In genomic region chr2:230266654-230267053, GRCh38 we compare ENCODE assay signal across 24 cellular contexts. TPM values are rescaled to one million over a fixed set of nuclear protein-coding genes. Genes with fewer than 3 reads are reported as not detected.
"Had no signal": no experiment of that assay in that cellular context is flagged by ENCODE, and none has a peak within 500 bp of the region (broad histone marks: within the 10 kb centered on the region; RNA-seq: fewer than 3 reads in every experiment).

No MANE protein-coding gene starts in this region.

- H3K4me1 Mint-ChIP-seq: mesothelial cell of epicardium had no signal

- H3K36me3 Mint-ChIP-seq: mesothelial cell of epicardium, type B pancreatic cell had no signal

- FAIRE-seq: colon, TTC549 had no signal

- ATAC-seq: activated CD8-positive, alpha-beta memory T cell treated with anti-CD3 and anti-CD28 coated beads, Interleukin-2, amount 10 ng/mL, durations not matched to agents 7 days and 5 days; body of pancreas; left colon; lower lobe of right lung had no signal

- DNase-seq: activated CD4-positive, alpha-beta memory T cell treated with anti-CD3 and anti-CD28 coated beads, Interleukin-2, amount 10 ng/mL, durations not matched to agents 7 days and 5 days; activated CD4-positive, alpha-beta T cell treated with anti-CD3 and anti-CD28 coated beads for 36 hours; activated CD8-positive, alpha-beta memory T cell treated with anti-CD3 and anti-CD28 coated beads, Interleukin-2, amount 10 ng/mL, durations not matched to agents 7 days and 5 days; activated effector memory CD4-positive, alpha-beta T cell treated with anti-CD3 and anti-CD28 coated beads, Interleukin-2, amount 50 U/mL, for 16 hours; activated T-cell treated with anti-CD3 and anti-CD28 coated beads, Interleukin-2, amount 50 U/mL, for 1 hour; body of pancreas; caudate nucleus; dorsolateral prefrontal cortex; foreskin melanocyte; glutamatergic neuron; hippocampal formation; islet precursor cell; left colon; lower lobe of right lung; SW 1271; T-helper 2 cell; testis had no signal

- H3K4me3 Mint-ChIP-seq: activated CD4-positive, alpha-beta memory T cell treated with anti-CD3 and anti-CD28 coated beads, Interleukin-2, amount 10 ng/mL, durations not matched to agents 7 days and 5 days; activated CD4-positive, alpha-beta T cell treated with anti-CD3 and anti-CD28 coated beads for 36 hours; activated CD8-positive, alpha-beta memory T cell treated with anti-CD3 and anti-CD28 coated beads, Interleukin-2, amount 10 ng/mL, durations not matched to agents 7 days and 5 days; activated naive CD8-positive, alpha-beta T cell; mesothelial cell of epicardium; neural crest cell; type B pancreatic cell had no signal

- H3K27me3 Mint-ChIP-seq: activated CD4-positive, alpha-beta memory T cell treated with anti-CD3 and anti-CD28 coated beads, Interleukin-2, amount 10 ng/mL, durations not matched to agents 7 days and 5 days; activated CD4-positive, alpha-beta T cell treated with anti-CD3 and anti-CD28 coated beads for 36 hours; activated CD8-positive, alpha-beta memory T cell treated with anti-CD3 and anti-CD28 coated beads, Interleukin-2, amount 10 ng/mL, durations not matched to agents 7 days and 5 days; activated naive CD8-positive, alpha-beta T cell; progenitor cell of endocrine pancreas; type B pancreatic cell had no signal

- H3K27ac Mint-ChIP-seq: activated CD4-positive, alpha-beta memory T cell treated with anti-CD3 and anti-CD28 coated beads, Interleukin-2, amount 10 ng/mL, durations not matched to agents 7 days and 5 days; activated naive CD8-positive, alpha-beta T cell; mesothelial cell of epicardium; progenitor cell of endocrine pancreas; type B pancreatic cell had no signal

- H3K9me3 Mint-ChIP-seq: neural crest cell had no signal

RNA-seq across cellular contexts. Expression of gene SP140, which starts 41.1 kb away (rescaled TPM):
- total RNA-seq: neural crest cell had no signal
